13 cellular contexts compared by ENCODE assay signal in the genomic region with DNA sequence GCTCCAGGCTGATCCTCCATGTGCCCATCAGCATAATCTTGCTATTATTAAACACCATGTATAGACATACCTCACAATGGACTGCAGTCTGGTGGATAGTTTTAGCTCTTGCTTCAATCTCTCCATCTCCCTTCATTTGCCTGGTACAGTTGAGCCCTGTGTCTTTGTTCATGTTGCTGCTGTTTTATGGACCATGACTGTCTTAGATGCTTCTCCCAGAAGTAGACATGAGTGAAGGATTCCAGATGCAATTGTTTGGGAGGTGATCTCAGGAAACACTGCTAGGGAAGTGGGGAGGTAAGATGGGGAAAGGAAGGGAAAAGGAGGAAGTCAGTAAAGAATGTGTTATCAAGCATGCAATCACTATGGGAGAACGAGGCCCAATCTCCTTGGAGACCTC.
"Had no signal": no experiment of that assay in that cellular context is flagged by ENCODE, and none has a peak within 500 bp of the region (broad histone marks: within the 10 kb centered on the region; RNA-seq: fewer than 3 reads in every experiment).

No MANE protein-coding gene starts in this region.

- H3K27me3 ChIP-seq: esophagus squamous epithelium, gastroesophageal sphincter, right atrium auricular region had no signal

- ATAC-seq: mucosa of descending colon; naive thymus-derived CD8-positive, alpha-beta T cell had no signal

- H3K4me3 ChIP-seq: esophagus squamous epithelium, gastroesophageal sphincter, mucosa of descending colon, right atrium auricular region had no signal

- H3K9me3 ChIP-seq: esophagus squamous epithelium, gastroesophageal sphincter, mucosa of descending colon, right atrium auricular region had no signal

- H3K4me1 ChIP-seq: gastroesophageal sphincter, right atrium auricular region had no signal

- H3K27ac ChIP-seq: esophagus squamous epithelium, gastroesophageal sphincter, right atrium auricular region had no signal

- DNase-seq: effector memory CD4-positive, alpha-beta T cell; esophagus squamous epithelium; foreskin fibroblast; glutamatergic neuron; islet precursor cell; mucosa of descending colon; naive thymus-derived CD8-positive, alpha-beta T cell; small intestine; stimulated activated CD4-positive, alpha-beta T cell treated with anti-CD3 and anti-CD28 coated beads, Interleukin-12 subunit alpha, Interleukin-12 subunit beta, amount 100 ng/mL, for 4 hours; stimulated activated naive CD4-positive, alpha-beta T cell treated with Interleukin-2 at 50 U/mL for 16 hours; trophoblast cell had no signal

- H3K36me3 ChIP-seq: esophagus squamous epithelium, gastroesophageal sphincter, right atrium auricular region had no signal
